18 cellular contexts compared by ENCODE assay signal in the genomic region with DNA sequence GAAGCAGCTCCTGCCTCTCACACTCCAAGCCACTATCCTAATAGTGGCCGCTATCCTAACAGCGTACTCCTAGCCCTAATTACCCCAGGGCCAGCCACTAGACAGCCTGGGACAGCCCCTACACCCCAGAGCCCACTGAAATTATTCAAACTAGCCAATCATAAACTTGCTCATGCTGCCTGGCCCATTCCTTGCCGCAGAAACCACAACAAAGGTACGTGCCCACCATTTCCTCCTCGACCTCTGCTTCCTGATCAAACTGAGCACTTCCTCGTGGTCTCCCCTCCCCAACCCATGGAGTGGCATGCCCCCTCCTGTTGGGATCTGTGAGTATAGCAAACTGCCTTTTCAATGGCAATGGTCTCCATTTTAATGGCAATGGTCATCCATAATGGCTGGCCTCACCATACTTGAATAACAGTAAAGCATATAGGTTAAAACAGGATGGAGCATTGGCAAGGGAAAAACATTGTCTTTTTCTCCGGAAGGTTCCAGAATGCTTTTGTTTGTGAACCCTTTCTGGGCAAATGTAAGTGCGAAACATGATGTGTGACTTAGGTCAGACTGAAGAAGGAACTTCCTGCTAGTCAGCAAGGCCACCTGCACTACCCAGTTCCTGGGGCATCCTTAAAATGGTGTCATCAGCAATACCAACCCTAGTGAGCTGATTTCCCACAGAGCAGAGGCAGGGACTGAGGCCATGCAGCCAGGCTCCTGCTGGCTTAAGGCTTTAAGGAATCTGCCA.
A peak's percentile ranks its signal among the peaks of the same experiment; 100 is the strongest.
DNase-seq lines count a peak whose midpoint lies in the region; ATAC-seq lines count a peak whose summit lies in the region.
"Had no signal": no experiment of that assay in that cellular context is flagged by ENCODE, and none has a peak within 500 bp of the region (broad histone marks: within the 10 kb centered on the region; RNA-seq: fewer than 3 reads in every experiment).

No MANE protein-coding gene starts in this region.

- H2BK15ac ChIP-seq in mesenchymal stem cell (ENCODE audit: low read depth, poor library complexity, severe bottlenecking), result no peak overlapping the region

- H3K14ac ChIP-seq in mesenchymal stem cell (ENCODE audit: low read length in 2 of 2), result peak overlapping the region in 1 of 2 experiments; percentile 7

- peaks cover 0 to 9% (median 0%) of the 10 kb centered on the region in 11 experiments; a peak in 3 of 22 replicates for H3K27me3 ChIP-seq in BLaER1 treated with 17β-estradiol and CSF1 and Interleukin-3, amounts not matched to agents 10 nM and 100 nM
- H3K27me3 ChIP-seq in mesenchymal stem cell (ENCODE audit: control insufficient read depth in 1 of 2, insufficient read depth in 1 of 2, low read length in 2 of 2), result peaks cover 0 to 83% of the 10 kb centered on the region in 2 experiments

- H2BK12ac ChIP-seq in mesenchymal stem cell (ENCODE audit: low read length in 2 of 2), result peak overlapping the region in 1 of 2 experiments; percentile 42

- peak overlapping the region; percentile 56 to 94 (median 79) for H3K4me2 ChIP-seq in BLaER1 treated with 17β-estradiol and CSF1 and Interleukin-3, amounts not matched to agents 10 nM and 100 nM
- H3K4me2 ChIP-seq in mesenchymal stem cell (ENCODE audit: low read length, poor library complexity, severe bottlenecking), result no peak overlapping the region

- no peak overlapping the region for H2BK120ac ChIP-seq in mesenchymal stem cell (ENCODE audit: low read depth, low read length)

- peak overlapping the region in 3 of 11 experiments; percentile 6 to 29 (median 20); a peak in 5 of 22 replicates for H3K27ac ChIP-seq in BLaER1 treated with 17β-estradiol and CSF1 and Interleukin-3, amounts not matched to agents 10 nM and 100 nM
- peak overlapping the region; percentile 86 for H3K27ac ChIP-seq in mesenchymal stem cell (ENCODE audit: low read length, poor library complexity, severe bottlenecking)
- H3K27ac ChIP-seq: esophagus muscularis mucosa, heart right ventricle, RWPE1 had no signal

- no peaks in the 10 kb centered on the region for H3K79me1 ChIP-seq in mesenchymal stem cell (replicated peaks; ENCODE audit: low read length, poor library complexity, severe bottlenecking)

- H3K18ac ChIP-seq in mesenchymal stem cell (ENCODE audit: low read depth in 1 of 2, low read length in 2 of 2), result no peak overlapping the region

- H4K8ac ChIP-seq in mesenchymal stem cell (ENCODE audit: low read length), result peak overlapping the region; percentile 27

- H4K91ac ChIP-seq in mesenchymal stem cell (ENCODE audit: low read length), result no peak overlapping the region

- H4K20me1 ChIP-seq in BLaER1 treated with 17β-estradiol and CSF1 and Interleukin-3, amounts not matched to agents 10 nM and 100 nM, result no peaks in the 10 kb centered on the region

- H3K36me3 ChIP-seq in BLaER1 treated with 17β-estradiol and CSF1 and Interleukin-3, amounts not matched to agents 10 nM and 100 nM, result no peaks in the 10 kb centered on the region
- H3K36me3 ChIP-seq in mesenchymal stem cell (ENCODE audit: control insufficient read depth in 1 of 2, insufficient read depth in 2 of 2, low read depth in 1 of 2, low read length in 2 of 2), result no peaks in the 10 kb centered on the region
- H3K36me3 ChIP-seq: esophagus muscularis mucosa, heart right ventricle, pancreas had no signal

- H2BK5ac ChIP-seq in mesenchymal stem cell (ENCODE audit: low read depth, low read length, poor library complexity, severe bottlenecking), result peak overlapping the region; percentile 31

- no peaks in the 10 kb centered on the region for H3K9me3 ChIP-seq in BLaER1 treated with 17β-estradiol and CSF1 and Interleukin-3, amounts not matched to agents 10 nM and 100 nM (replicated peaks in 1 of 11)
- H3K9me3 ChIP-seq in mesenchymal stem cell (ENCODE audit: control insufficient read depth, low read length), result no peaks in the 10 kb centered on the region
- H3K9me3 ChIP-seq: esophagus muscularis mucosa, heart right ventricle, mucosa of descending colon, pancreas had no signal

- H3K9ac ChIP-seq in BLaER1 treated with 17β-estradiol and CSF1 and Interleukin-3, amounts not matched to agents 10 nM and 100 nM, result peak overlapping the region in 5 of 11 experiments; percentile 18 to 42 (median 30); a peak in 4 of 22 replicates
- H3K9ac ChIP-seq in mesenchymal stem cell (ENCODE audit: low read length), result no peak overlapping the region

- ATAC-seq in GM18907 (IDR thresholded peaks at IDR 0.05; ENCODE audit: unreplicated experiment) (peak; percentile 11), GM19452 (IDR thresholded peaks at IDR 0.05; ENCODE audit: unreplicated experiment) (no peak)
- ATAC-seq: mucosa of descending colon had no signal

- DNase-seq in UCSD-AML1 (lab: John Stamatoyannopoulos, UW; ENCODE audit: unreplicated experiment) (peak; percentile 29), mesenchymal stem cell (no peak), NCI-H226 (no peak), anterior cingulate cortex (lab: John Stamatoyannopoulos, UW) (no peak), activated gamma-delta T cell (lab: John Stamatoyannopoulos, UW) (no peak)
- DNase-seq: activated CD4-positive, alpha-beta T cell treated with anti-CD3 and anti-CD28 coated beads for 1 hour; dermis blood vessel endothelial cell; DMS79 treated with DMSO at 0.1 percent for 48 hours; mucosa of descending colon; NCI-H2029 treated with DMSO at 0.1 percent for 48 hours; T-helper 1 cell had no signal

- no peak overlapping the region for H2AFZ ChIP-seq in mesenchymal stem cell (ENCODE audit: low read depth, low read length)

- H2AK5ac ChIP-seq in mesenchymal stem cell (ENCODE audit: low read length, severe bottlenecking), result peak overlapping the region; percentile 98

- WGBS in mesenchymal stem cell, result 79% methylated on average over 8 of the region's 8 CpGs

- H3K23ac ChIP-seq in mesenchymal stem cell (ENCODE audit: low read length in 2 of 2), result no peak overlapping the region

- no peak overlapping the region for H3K4ac ChIP-seq in mesenchymal stem cell (ENCODE audit: low read depth in 1 of 2, low read length in 2 of 2)

- peaks cover 25 to 64% (median 52%) of the 10 kb centered on the region in 10 experiments for H3K4me1 ChIP-seq in BLaER1 treated with 17β-estradiol and CSF1 and Interleukin-3, amounts not matched to agents 10 nM and 100 nM
- peaks cover 26% of the 10 kb centered on the region for H3K4me1 ChIP-seq in mesenchymal stem cell (ENCODE audit: control insufficient read depth, insufficient read depth, low read depth, low read length)
- H3K4me1 ChIP-seq: pancreas had no signal

- H3K4me3 ChIP-seq in BLaER1 treated with 17β-estradiol and CSF1 and Interleukin-3, amounts not matched to agents 10 nM and 100 nM, result no peak overlapping the region
- no peak overlapping the region for H3K4me3 ChIP-seq in mesenchymal stem cell (ENCODE audit: insufficient read depth in 1 of 2, low read depth in 1 of 2, low read length in 2 of 2)
- H3K4me3 ChIP-seq: esophagus muscularis mucosa, heart right ventricle, mucosa of descending colon, pancreas had no signal
